ENCODE assay signal across 11 cellular contexts in the genomic region with DNA sequence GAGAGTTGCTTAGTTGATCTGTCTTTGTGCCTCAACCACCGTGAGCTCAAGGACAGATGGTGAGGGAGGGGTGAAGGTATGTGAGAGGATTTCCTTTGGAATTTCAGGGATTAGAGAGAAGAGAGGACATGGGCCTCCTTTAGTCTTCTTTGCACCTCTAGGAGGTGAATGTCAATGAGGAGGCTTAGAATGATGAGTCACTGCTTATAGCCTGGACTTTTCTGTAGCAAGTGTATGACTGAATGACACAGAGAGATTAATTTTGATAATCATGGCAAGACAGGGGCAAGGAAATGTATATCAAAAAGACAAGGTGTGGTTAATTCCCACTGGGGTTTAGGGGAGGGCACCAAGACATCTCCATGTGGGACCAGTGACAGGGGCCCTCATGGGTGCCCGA.
"Had no signal": no experiment of that assay in that cellular context is flagged by ENCODE, and none has a peak within 500 bp of the region (broad histone marks: within the 10 kb centered on the region; RNA-seq: fewer than 3 reads in every experiment).

No MANE protein-coding gene starts in this region.

- ATAC-seq: activated CD8-positive, alpha-beta memory T cell treated with anti-CD3 and anti-CD28 coated beads, Interleukin-2, amount 10 ng/mL, durations not matched to agents 7 days and 5 days; heart left ventricle had no signal

- H3K9me3 ChIP-seq: heart left ventricle had no signal

- H3K4me3 ChIP-seq: heart left ventricle, skin epidermis had no signal

- H3K27me3 ChIP-seq: heart left ventricle had no signal

- DNase-seq: activated CD4-positive, alpha-beta T cell treated with anti-CD3 and anti-CD28 coated beads for 1 hour; activated CD4-positive, alpha-beta T cell treated with anti-CD3 and anti-CD28 coated beads, Interleukin-2, amount 50 U/mL, for 48 hours; activated CD8-positive, alpha-beta memory T cell treated with anti-CD3 and anti-CD28 coated beads, Interleukin-2, amount 10 ng/mL, durations not matched to agents 7 days and 5 days; activated effector memory CD4-positive, alpha-beta T cell treated with anti-CD3 and anti-CD28 coated beads, Interleukin-2, amount 50 U/mL, for 16 hours; activated T-cell treated with anti-CD3 and anti-CD28 coated beads, Interleukin-2, amount 50 U/mL, for 24 hours; anterior cingulate cortex; foreskin melanocyte; heart left ventricle; retina had no signal

- H3K36me3 ChIP-seq: heart left ventricle had no signal

- H3K4me1 ChIP-seq: heart left ventricle, parathyroid adenoma had no signal
